11 cellular contexts compared by ENCODE assay signal in the genomic region with DNA sequence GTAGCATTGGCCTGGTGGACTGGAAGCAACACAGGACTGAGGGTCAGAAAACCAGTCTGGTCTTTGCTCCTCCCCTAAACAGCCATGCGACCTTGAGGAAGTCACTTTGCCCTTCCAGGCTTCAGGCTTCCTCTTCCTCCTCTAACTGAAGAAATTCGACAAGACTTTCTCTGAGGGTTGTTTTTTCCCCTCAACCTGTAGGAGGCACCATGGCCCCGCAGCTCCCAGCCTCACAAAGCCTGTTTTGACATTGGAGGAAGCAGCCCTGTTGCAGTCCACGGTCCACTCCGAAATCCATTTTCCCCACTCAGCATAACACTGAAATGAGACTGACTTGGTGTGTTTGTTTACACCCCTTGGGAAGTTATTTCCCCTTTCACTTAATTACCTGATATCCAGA. TPM values are rescaled to one million over a fixed set of nuclear protein-coding genes. Genes with fewer than 3 reads are reported as not detected.
DNase-seq lines count a peak whose midpoint lies in the region; ATAC-seq and TF ChIP-seq lines count a peak whose summit lies in the region.
"Had no signal": no experiment of that assay in that cellular context is flagged by ENCODE, and none has a peak within 500 bp of the region (broad histone marks: within the 10 kb centered on the region; RNA-seq: fewer than 3 reads in every experiment).

No MANE protein-coding gene starts in this region.

- DNase-seq in COLO829 (ENCODE audit: low spot score), result peak; percentile 12
- DNase-seq in dermis blood vessel endothelial cell, result peak; percentile 33
- peak; percentile 32 for DNase-seq in mucosa of gallbladder (ENCODE audit: low spot score)
- no peak for DNase-seq in DMS79 treated with DMSO at 0.1 percent for 48 hours (lab: John Stamatoyannopoulos, UW)
- DNase-seq in activated CD4-positive, CD25-positive, alpha-beta regulatory T cell treated with anti-CD3 and anti-CD28 coated beads, Interleukin-2, amount 50 U/mL, for 72 hours, result no peak
- no peak for DNase-seq in activated T-cell treated with anti-CD3 and anti-CD28 coated beads, Interleukin-2, amount 50 U/mL, for 1 hour
- DNase-seq: activated CD4-positive, CD25-positive, alpha-beta regulatory T cell; NCI-H1105 had no signal

- ATAC-seq in GM18498 (IDR thresholded peaks at IDR 0.05; ENCODE audit: unreplicated experiment), result no peak

- TF ChIP-seq EP300 in Ishikawa (IDR thresholded peaks at IDR 0.05; ENCODE audit: borderline replicate concordance), result no peak

- TF ChIP-seq RAD21 in Ishikawa (IDR thresholded peaks at IDR 0.05; ENCODE audit: low read depth), result peak; percentile 39; the same call in 1 of the 2 replicates

TF ChIP-seq in Ishikawa, 13 proteins besides CTCF, POLR2A, EP300 and RAD21:
- no peak for TF ChIP-seq NFIC (IDR thresholded peaks at IDR 0.05)
- TF ChIP-seq, protein P1, sequence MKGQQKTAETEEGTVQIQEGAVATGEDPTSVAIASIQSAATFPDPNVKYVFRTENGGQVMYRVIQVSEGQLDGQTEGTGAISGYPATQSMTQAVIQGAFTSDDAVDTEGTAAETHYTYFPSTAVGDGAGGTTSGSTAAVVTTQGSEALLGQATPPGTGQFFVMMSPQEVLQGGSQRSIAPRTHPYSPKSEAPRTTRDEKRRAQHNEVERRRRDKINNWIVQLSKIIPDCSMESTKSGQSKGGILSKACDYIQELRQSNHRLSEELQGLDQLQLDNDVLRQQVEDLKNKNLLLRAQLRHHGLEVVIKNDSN (IDR thresholded peaks at IDR 0.05), result no peak
- no peak for TF ChIP-seq EGR1 (IDR thresholded peaks at IDR 0.05)
- no peak for TF ChIP-seq TCF12 (IDR thresholded peaks at IDR 0.05; ENCODE audit: low read depth)
- TF ChIP-seq, protein P2, sequence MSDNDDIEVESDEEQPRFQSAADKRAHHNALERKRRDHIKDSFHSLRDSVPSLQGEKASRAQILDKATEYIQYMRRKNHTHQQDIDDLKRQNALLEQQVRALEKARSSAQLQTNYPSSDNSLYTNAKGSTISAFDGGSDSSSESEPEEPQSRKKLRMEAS (IDR thresholded peaks at IDR 0.05), result no peak
- TF ChIP-seq, protein P3, sequence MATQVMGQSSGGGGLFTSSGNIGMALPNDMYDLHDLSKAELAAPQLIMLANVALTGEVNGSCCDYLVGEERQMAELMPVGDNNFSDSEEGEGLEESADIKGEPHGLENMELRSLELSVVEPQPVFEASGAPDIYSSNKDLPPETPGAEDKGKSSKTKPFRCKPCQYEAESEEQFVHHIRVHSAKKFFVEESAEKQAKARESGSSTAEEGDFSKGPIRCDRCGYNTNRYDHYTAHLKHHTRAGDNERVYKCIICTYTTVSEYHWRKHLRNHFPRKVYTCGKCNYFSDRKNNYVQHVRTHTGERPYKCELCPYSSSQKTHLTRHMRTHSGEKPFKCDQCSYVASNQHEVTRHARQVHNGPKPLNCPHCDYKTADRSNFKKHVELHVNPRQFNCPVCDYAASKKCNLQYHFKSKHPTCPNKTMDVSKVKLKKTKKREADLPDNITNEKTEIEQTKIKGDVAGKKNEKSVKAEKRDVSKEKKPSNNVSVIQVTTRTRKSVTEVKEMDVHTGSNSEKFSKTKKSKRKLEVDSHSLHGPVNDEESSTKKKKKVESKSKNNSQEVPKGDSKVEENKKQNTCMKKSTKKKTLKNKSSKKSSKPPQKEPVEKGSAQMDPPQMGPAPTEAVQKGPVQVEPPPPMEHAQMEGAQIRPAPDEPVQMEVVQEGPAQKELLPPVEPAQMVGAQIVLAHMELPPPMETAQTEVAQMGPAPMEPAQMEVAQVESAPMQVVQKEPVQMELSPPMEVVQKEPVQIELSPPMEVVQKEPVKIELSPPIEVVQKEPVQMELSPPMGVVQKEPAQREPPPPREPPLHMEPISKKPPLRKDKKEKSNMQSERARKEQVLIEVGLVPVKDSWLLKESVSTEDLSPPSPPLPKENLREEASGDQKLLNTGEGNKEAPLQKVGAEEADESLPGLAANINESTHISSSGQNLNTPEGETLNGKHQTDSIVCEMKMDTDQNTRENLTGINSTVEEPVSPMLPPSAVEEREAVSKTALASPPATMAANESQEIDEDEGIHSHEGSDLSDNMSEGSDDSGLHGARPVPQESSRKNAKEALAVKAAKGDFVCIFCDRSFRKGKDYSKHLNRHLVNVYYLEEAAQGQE (IDR thresholded peaks at IDR 0.05; ENCODE audit: low read depth), result no peak
- TF ChIP-seq FOXM1 (IDR thresholded peaks at IDR 0.05; ENCODE audit: borderline replicate concordance, low read depth), result no peak
- no peak for TF ChIP-seq CREB1 (IDR thresholded peaks at IDR 0.05; ENCODE audit: low read depth)
- TF ChIP-seq TEAD4 (IDR thresholded peaks at IDR 0.05), result no peak

RNA-seq across cellular contexts. Expression of a gene that starts 41.2 kb away (rescaled TPM):
- total RNA-seq in dermis blood vessel endothelial cell (not detected in 2 replicates), mucosa of gallbladder (0.32 TPM)
- total RNA-seq: mesothelial cell of epicardium had no signal

Comparison
In these comparisons a context has a peak if more than half of its experiments do, and no peak if none do; other contexts are left out.
1. DNase-seq: peak in COLO829 (single experiment), dermis blood vessel endothelial cell (single experiment) and mucosa of gallbladder (single experiment); none in DMS79 treated with DMSO at 0.1 percent for 48 hours (single experiment), activated CD4-positive, CD25-positive, alpha-beta regulatory T cell treated with anti-CD3 and anti-CD28 coated beads, Interleukin-2, amount 50 U/mL, for 72 hours (single experiment) and activated T-cell treated with anti-CD3 and anti-CD28 coated beads, Interleukin-2, amount 50 U/mL, for 1 hour (single experiment).